In the genomic region with DNA sequence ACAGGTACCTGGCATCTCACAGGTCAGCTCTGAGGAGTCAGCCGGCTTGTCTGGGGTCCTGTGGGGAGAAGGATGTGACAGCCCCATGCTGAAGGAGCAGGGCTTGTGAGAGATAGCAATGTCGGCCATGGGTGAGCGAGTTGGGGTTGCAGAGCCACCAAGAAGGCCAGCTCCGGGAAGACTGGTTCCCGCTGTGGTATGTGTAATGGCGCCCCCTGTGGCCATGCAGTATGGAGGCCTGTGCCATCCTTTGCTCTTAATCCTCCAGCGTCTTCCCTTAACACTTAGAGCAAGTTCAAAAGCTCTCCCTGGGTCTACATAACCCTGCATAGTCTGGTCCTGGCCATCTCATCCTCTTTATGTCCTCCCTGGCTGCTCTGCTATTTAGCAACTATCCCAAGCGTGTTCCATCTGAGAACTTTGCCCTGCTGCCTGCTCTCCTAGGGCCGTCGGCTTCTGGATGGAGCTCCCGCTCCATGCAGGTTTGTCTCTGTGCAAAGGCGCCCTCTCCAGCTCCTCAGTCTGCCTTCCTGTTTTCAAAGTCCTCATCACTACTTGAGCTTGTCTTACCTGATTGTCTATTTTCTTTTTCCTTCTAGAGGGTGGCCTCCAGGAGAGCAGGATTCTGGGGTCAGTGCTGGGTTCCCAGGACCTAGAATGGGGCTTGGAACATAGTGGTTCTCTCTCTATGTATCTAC, we compare ENCODE assay signal across 11 cellular contexts. TPM values are rescaled to one million over a fixed set of nuclear protein-coding genes. Genes with fewer than 3 reads are reported as not detected.
DNase-seq lines count a peak whose midpoint lies in the region; ATAC-seq and TF ChIP-seq lines count a peak whose summit lies in the region.
"Had no signal": no experiment of that assay in that cellular context is flagged by ENCODE, and none has a peak within 500 bp of the region (broad histone marks: within the 10 kb centered on the region; RNA-seq: fewer than 3 reads in every experiment).

No MANE protein-coding gene starts in this region.

- TF ChIP-seq CTCF in GM13976 (IDR thresholded peaks at IDR 0.05; ENCODE audit: borderline replicate concordance, control extremely low read depth, extremely low read depth, insufficient read depth, missing control alignments): peak; percentile 27
- peak; percentile 51 for TF ChIP-seq CTCF in PC-9 (conservative IDR thresholded peaks at IDR 0.05)

- no peaks in the 10 kb centered on the region for H3K9me3 ChIP-seq in PC-9 (ENCODE audit: insufficient read depth, low read depth)
- H3K9me3 ChIP-seq: ascending aorta had no signal

- H3F3A ChIP-seq in PC-9 (ENCODE audit: insufficient read depth, low read depth): no peaks in the 10 kb centered on the region

- no peaks in the 10 kb centered on the region for H3K36me3 ChIP-seq in PC-9 (ENCODE audit: low read depth)
- H3K36me3 ChIP-seq: ascending aorta had no signal

- no peak overlapping the region for H3K4me2 ChIP-seq in PC-9

- no peaks in the 10 kb centered on the region for H3K9me2 ChIP-seq in PC-9 (ENCODE audit: insufficient read depth)

- peaks cover 5% of the 10 kb centered on the region for H3K4me1 Mint-ChIP-seq in activated T-helper 17 cell treated with anti-CD3 and anti-CD28 coated beads, Interleukin-2, amount 50 U/mL, for 72 hours
- H3K4me1 Mint-ChIP-seq: activated B cell treated with CpG ODN at 0.5 μM for 24 hours had no signal

- no peaks in the 10 kb centered on the region for H3K36me3 Mint-ChIP-seq in activated T-helper 17 cell treated with anti-CD3 and anti-CD28 coated beads, Interleukin-2, amount 50 U/mL, for 72 hours (ENCODE audit: low read depth)

- in situ Hi-C loops in GM13976 (cut with MboI; ENCODE audit: low sequenced_read_pairs, unreplicated experiment): no loop called here

- H3K4me3 Mint-ChIP-seq in activated T-helper 17 cell treated with anti-CD3 and anti-CD28 coated beads, Interleukin-2, amount 50 U/mL, for 72 hours: no peak overlapping the region
- H3K4me3 Mint-ChIP-seq: activated B cell treated with CpG ODN at 0.5 μM for 24 hours had no signal

- no peak overlapping the region for H3K27ac ChIP-seq in PC-9
- no peak overlapping the region for H3K27ac ChIP-seq in substantia nigra (ENCODE audit: low read depth, low read length, poor library complexity, severe bottlenecking)
- H3K27ac ChIP-seq: ascending aorta had no signal

- H3K27ac Mint-ChIP-seq in activated T-helper 17 cell treated with anti-CD3 and anti-CD28 coated beads, Interleukin-2, amount 50 U/mL, for 72 hours: no peak overlapping the region
- H3K27ac Mint-ChIP-seq: activated B cell treated with CpG ODN at 0.5 μM for 24 hours had no signal

- peaks cover 20% of the 10 kb centered on the region for H3K27me3 Mint-ChIP-seq in activated T-helper 17 cell treated with anti-CD3 and anti-CD28 coated beads, Interleukin-2, amount 50 U/mL, for 72 hours

- H3K27me3 ChIP-seq in PC-9 (ENCODE audit: insufficient read depth, low read depth): peaks cover 14% of the 10 kb centered on the region; the same call in 1 of the 2 replicates

- no peaks in the 10 kb centered on the region for H3K79me2 ChIP-seq in PC-9 (ENCODE audit: low read depth)

- H3K9me3 Mint-ChIP-seq in activated T-helper 17 cell treated with anti-CD3 and anti-CD28 coated beads, Interleukin-2, amount 50 U/mL, for 72 hours: peaks cover 4% of the 10 kb centered on the region
- H3K9me3 Mint-ChIP-seq: activated B cell treated with CpG ODN at 0.5 μM for 24 hours had no signal

- H3K4me3 ChIP-seq in PC-9: no peak overlapping the region
- H3K4me3 ChIP-seq: ascending aorta had no signal

- no peak for ATAC-seq in GM21528 (IDR thresholded peaks at IDR 0.05; ENCODE audit: low FRiP score, unreplicated experiment)
- ATAC-seq in activated T-helper 17 cell treated with anti-CD3 and anti-CD28 coated beads, Interleukin-2, amount 50 U/mL, for 72 hours (replicated peaks): no peak

- H4K20me1 ChIP-seq in PC-9 (ENCODE audit: insufficient read depth): no peaks in the 10 kb centered on the region

- no TSS peak for BruUV-seq in PC-9 (replicated peaks; lab: Mats Ljungman, UMichigan)

- POLR2A ChIA-PET in PC-9 (lab: Charles Lee; ENCODE audit: unreplicated experiment): interaction anchor here (0.6 kb wide), 1 partner anchor 1156 kb away, joined by 26 read pairs; no protein-coding TSS in a partner anchor

- DNase-seq in COLO668 (lab: John Stamatoyannopoulos, UW; ENCODE audit: unreplicated experiment) (peak; percentile 11), GM13976 (ENCODE audit: low spot score) (peak; percentile 41), PC-9 (no peak), germinal center (ENCODE audit: low spot score) (peak; percentile 26), substantia nigra (lab: John Stamatoyannopoulos, UW) (no peak)
- DNase-seq in stimulated activated naive CD4-positive, alpha-beta T cell (lab: John Stamatoyannopoulos, UW): no peak
- DNase-seq: activated B cell treated with CpG ODN at 0.5 μM for 24 hours, posterior cingulate gyrus had no signal

- H2AFZ ChIP-seq in PC-9: no peak overlapping the region

- H3K4me1 ChIP-seq in PC-9 (replicated peaks; ENCODE audit: insufficient read depth): no peaks in the 10 kb centered on the region
- H3K4me1 ChIP-seq: ascending aorta had no signal

- CTCF ChIA-PET in PC-9 (lab: Charles Lee): interaction anchor here (0.6 kb wide), 1 partner anchor 1338 kb away, joined by 3 read pairs; no protein-coding TSS in a partner anchor

- intact Hi-C loops in PC-9 (cut with micrococcal nuclease; ENCODE audit: unreplicated experiment): no loop called here

RNA-seq across cellular contexts. Expression of a gene that starts 40.8 kb away (rescaled TPM):
- total RNA-seq in PC-9 (2021): not detected in 2 replicates
- total RNA-seq in activated T-helper 17 cell treated with anti-CD3 and anti-CD28 coated beads, Interleukin-2, amount 50 U/mL, for 72 hours: not detected
- total RNA-seq: activated B cell treated with CpG ODN at 0.5 μM for 24 hours, ascending aorta had no signal

RNA-seq across cellular contexts. Expression of a gene that starts 41.6 kb away (rescaled TPM):
- not detected in 2 replicates for total RNA-seq in PC-9 (2021)
- not detected for total RNA-seq in activated T-helper 17 cell treated with anti-CD3 and anti-CD28 coated beads, Interleukin-2, amount 50 U/mL, for 72 hours
- total RNA-seq: activated B cell treated with CpG ODN at 0.5 μM for 24 hours, ascending aorta had no signal

RNA-seq across cellular contexts. Expression of a gene that starts 55.5 kb away (rescaled TPM):
- not detected in 2 replicates for total RNA-seq in PC-9 (2021)
- not detected for total RNA-seq in activated T-helper 17 cell treated with anti-CD3 and anti-CD28 coated beads, Interleukin-2, amount 50 U/mL, for 72 hours
- total RNA-seq: activated B cell treated with CpG ODN at 0.5 μM for 24 hours, ascending aorta had no signal

Comparison
In these comparisons a context has a peak if more than half of its experiments do, and no peak if none do; other contexts are left out.
1. DNase-seq: peak in COLO668 (single experiment), GM13976 (single experiment) and germinal center (single experiment); none in PC-9 (0 of 2), substantia nigra (0 of 49) and stimulated activated naive CD4-positive, alpha-beta T cell (0 of 6).